8 cellular contexts compared by ENCODE assay signal in the genomic region with DNA sequence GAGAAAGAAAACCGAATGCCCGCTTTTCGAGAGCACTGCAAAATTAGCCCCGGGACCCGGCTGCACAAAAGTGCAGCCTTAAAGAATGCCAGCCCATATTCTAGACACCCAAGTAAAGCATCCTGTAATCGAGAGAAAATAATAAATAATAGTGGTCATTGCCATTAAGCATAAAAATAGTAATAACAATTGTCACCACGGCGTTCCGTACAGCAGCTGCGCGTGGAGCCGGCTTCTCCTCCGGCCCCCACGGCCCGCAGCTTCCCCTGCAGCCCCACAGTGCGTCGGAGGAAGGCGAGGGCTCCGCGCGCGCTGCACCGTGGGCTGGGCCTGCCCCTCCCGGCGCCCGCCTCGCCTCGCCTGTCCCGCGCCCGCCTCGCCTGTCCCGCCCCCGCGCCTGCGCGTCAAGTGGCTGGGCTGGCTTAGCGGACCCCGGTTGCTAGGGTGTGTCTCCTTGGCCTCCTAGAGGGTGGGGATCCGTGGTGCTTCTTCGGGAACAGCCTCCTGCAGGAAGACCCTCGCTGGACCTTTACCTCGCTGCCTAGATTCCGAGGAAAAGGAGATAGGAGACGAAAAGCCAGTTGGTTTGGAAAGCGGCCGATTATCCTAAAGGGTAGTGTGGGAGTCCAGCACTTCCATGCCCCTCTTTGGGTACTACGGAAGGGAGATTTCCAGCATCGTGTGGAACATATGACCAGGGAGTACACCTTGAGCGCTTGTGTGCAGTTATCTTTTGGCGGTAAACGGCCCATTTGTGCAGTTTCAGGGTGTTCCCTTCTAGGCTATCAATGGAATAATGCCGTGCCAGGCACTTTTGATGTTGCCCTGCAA. TPM values are rescaled to one million over a fixed set of nuclear protein-coding genes. Genes with fewer than 3 reads are reported as not detected.
DNase-seq lines count a peak whose midpoint lies in the region; ATAC-seq and TF ChIP-seq lines count a peak whose summit lies in the region.

A gene with protein sequence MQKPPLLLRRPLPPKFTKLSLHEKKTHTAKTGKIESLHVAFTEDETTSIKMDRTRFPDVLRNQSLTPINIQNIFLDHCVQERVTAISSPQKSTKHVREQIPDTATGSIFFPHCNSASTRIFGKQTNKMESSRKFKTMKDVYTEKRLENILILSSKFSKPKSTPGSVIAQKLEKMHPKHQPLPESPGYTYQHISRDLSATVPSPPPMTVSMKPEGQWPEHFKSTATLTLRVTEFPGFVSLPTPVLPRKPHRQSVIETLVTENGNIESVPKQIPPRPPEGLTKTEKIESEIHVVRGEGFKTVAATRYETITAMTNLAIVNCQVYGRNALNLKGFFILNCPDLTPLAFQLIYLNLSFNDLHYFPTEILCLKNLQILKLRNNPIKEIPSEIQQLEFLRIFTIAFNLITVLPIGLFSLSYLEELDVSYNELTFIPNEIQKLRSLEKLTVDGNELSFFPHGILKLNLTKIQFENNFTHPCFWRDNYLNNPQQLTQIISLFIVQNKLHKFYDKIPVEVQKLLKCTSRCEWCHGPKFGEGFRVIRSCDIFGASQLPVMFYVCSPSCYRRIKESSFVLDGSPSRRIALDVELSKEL (plus strand): TSS at position 408 of the 831 bp plus-strand sequence. CDS start 1,107 bp downstream, outside the sequence.

- intact Hi-C loops in mucosa of descending colon (cut with DNase I, micrococcal nuclease): no loop called here

- no peaks in the 10 kb centered on the region for H3K36me3 ChIP-seq in mucosa of descending colon (ENCODE audit: low read depth)

- H3K4me3 ChIP-seq in epithelial cell of esophagus (ENCODE audit: low read length) (peak within 1 kb of the TSS; percentile 13), mucosa of descending colon (no peak within 1 kb of the TSS)

- ATAC-seq in GM18909 (IDR thresholded peaks at IDR 0.05; ENCODE audit: poor library complexity, unreplicated experiment): peak; percentile 95
- peak; percentile 95 for ATAC-seq in HG03135 (IDR thresholded peaks at IDR 0.05; ENCODE audit: unreplicated experiment)
- peak; percentile 100 for ATAC-seq in mucosa of descending colon

- no peaks in the 10 kb centered on the region for H3K4me1 ChIP-seq in mucosa of descending colon (ENCODE audit: low read depth)

- TF ChIP-seq CTCF in epithelial cell of esophagus (IDR thresholded peaks at IDR 0.05; ENCODE audit: insufficient read depth, low read depth, low read length, missing control alignments) (no peak), mucosa of descending colon (IDR thresholded peaks at IDR 0.05) (no peak)

- no peaks in the 10 kb centered on the region for H3K9me3 ChIP-seq in mucosa of descending colon

- DNase-seq in Ammon's horn (ENCODE audit: low spot score): peak; percentile 93
- DNase-seq in NCI-H82 (lab: John Stamatoyannopoulos, UW): peak; percentile 94
- DNase-seq in activated CD8-positive, alpha-beta memory T cell treated with anti-CD3 and anti-CD28 coated beads, Interleukin-2, amount 50 U/mL, for 24 hours (ENCODE audit: extremely low read depth): peak; percentile 66
- DNase-seq in epithelial cell of esophagus (ENCODE audit: low read depth): peak; percentile 46
- DNase-seq in mucosa of descending colon: peak; percentile 66 to 89 (median 89)
- DNase-seq in stimulated activated CD8-positive, alpha-beta memory T cell treated with anti-CD3 and anti-CD28 coated beads, Interleukin-4, amount 100 ng/mL, for 24 hours (ENCODE audit: low read depth): peak; percentile 82

RNA-seq across cellular contexts. Expression of the gene that starts here (rescaled TPM):
- total RNA-seq in mucosa of descending colon: not detected

Comparison
In these comparisons a context has a peak if more than half of its experiments do, and no peak if none do; other contexts are left out.
1. Peak in DNase-seq and ATAC-seq in mucosa of descending colon; RNA of the gene not detected or under 1 TPM.